9 cellular contexts compared by ENCODE assay signal in the genomic region with DNA sequence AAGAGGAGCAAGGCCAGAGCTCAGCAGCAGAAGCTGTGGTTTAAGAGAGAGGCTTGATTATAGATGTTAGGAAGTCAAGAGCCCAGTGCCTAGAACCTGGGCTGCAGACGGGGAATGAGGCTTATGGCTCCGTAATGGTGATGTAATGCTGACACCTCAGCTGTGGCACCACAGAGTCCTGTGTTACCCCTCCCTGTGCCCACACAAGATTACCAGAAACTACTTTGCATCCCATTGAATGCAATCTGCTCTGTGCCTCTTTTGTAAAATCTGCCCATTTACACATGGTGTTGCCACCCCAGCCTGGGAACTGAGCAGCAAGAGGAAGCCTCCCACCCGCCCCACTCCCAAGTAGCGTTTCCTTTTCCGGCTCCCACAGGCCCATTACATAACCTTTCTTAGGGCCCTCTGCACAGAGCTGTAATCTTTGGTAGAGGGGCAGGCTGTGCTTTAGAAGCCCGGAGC. TPM values are rescaled to one million over a fixed set of nuclear protein-coding genes. Genes with fewer than 3 reads are reported as not detected.
DNase-seq lines count a peak whose midpoint lies in the region; ATAC-seq and TF ChIP-seq lines count a peak whose summit lies in the region.
"Had no signal": no experiment of that assay in that cellular context is flagged by ENCODE, and none has a peak within 500 bp of the region (broad histone marks: within the 10 kb centered on the region; RNA-seq: fewer than 3 reads in every experiment).

No MANE protein-coding gene starts in this region.

- in situ Hi-C loops in KBM-7 (cut with MboI; ENCODE audit: low pct_unique_long_range_greater_than_20kb, low sequenced_read_pairs), result no loop called here
- in situ Hi-C loops in HAP-1 (cut with MboI; ENCODE audit: low sequenced_read_pairs), result no loop called here

- TF ChIP-seq EP300 in gastroesophageal sphincter (IDR thresholded peaks at IDR 0.05), result no peak

- 50 to 100% methylated on average over 1 of the region's 6 CpGs for WGBS in gastroesophageal sphincter (ENCODE audit: low coverage in 1 of 2), 2 donors

- H3K4me3 ChIP-seq in gastroesophageal sphincter (no peak overlapping the region), HAP-1 (no peak overlapping the region)
- H3K4me3 ChIP-seq: SK-N-MC had no signal

- TF ChIP-seq CTCF in gastroesophageal sphincter (IDR thresholded peaks at IDR 0.05), result no peak

- DNase-seq in KBM-7 (peak; percentile 87), NAMALWA (ENCODE audit: low spot score) (no peak), DMS79 (lab: John Stamatoyannopoulos, UW) (no peak), HAP-1 (ENCODE audit: low spot score in 2 of 2) (no peak), NCI-H2196 (lab: John Stamatoyannopoulos, UW; ENCODE audit: unreplicated experiment) (no peak)
- peak; percentile 40 to 46 for DNase-seq in activated CD4-positive, alpha-beta T cell treated with anti-CD3 and anti-CD28 coated beads, Interleukin-2, amount 50 U/mL, for 4 hours
- DNase-seq in stimulated activated CD4-positive, alpha-beta T cell treated with anti-CD3 and anti-CD28 coated beads, Interleukin-2, amount 100 ng/mL, for 48 hours, result peak; percentile 26 to 34

- H3K9me3 ChIP-seq in gastroesophageal sphincter, result no peaks in the 10 kb centered on the region
- no peaks in the 10 kb centered on the region for H3K9me3 ChIP-seq in HAP-1

- H3K27me3 ChIP-seq in gastroesophageal sphincter, result no peaks in the 10 kb centered on the region
- H3K27me3 ChIP-seq in HAP-1 (ENCODE audit: low read depth), result no peaks in the 10 kb centered on the region

- H3K4me1 ChIP-seq in gastroesophageal sphincter (peaks cover 0 to 13% (median 12%) of the 10 kb centered on the region in 3 donors), HAP-1 (peaks cover 6% of the 10 kb centered on the region)

- no peak for TF ChIP-seq POLR2A in gastroesophageal sphincter (IDR thresholded peaks at IDR 0.05)

- ATAC-seq in gastroesophageal sphincter, result peak; percentile 46

- peak overlapping the region in 3 of 4 donors; percentile 5 to 57 (median 35) for H3K27ac ChIP-seq in gastroesophageal sphincter
- H3K27ac ChIP-seq: SK-N-MC had no signal

- H3K36me3 ChIP-seq in gastroesophageal sphincter, result no peaks in the 10 kb centered on the region
- H3K36me3 ChIP-seq in HAP-1 (replicated peaks), result no peaks in the 10 kb centered on the region

RNA-seq across cellular contexts. Expression of a gene that starts 57.0 kb away (rescaled TPM):
- 10 to 100 TPM in 3 of 4 donors, 1 to 10 TPM in 1; 7.6 to 30.1 (median 15.1) TPM for total RNA-seq in gastroesophageal sphincter

Comparison
In these comparisons a context has a peak if more than half of its experiments do, and no peak if none do; other contexts are left out.
1. DNase-seq: peak in KBM-7 (single experiment), activated CD4-positive, alpha-beta T cell treated with anti-CD3 and anti-CD28 coated beads, Interleukin-2, amount 50 U/mL, for 4 hours (2 of 2) and stimulated activated CD4-positive, alpha-beta T cell treated with anti-CD3 and anti-CD28 coated beads, Interleukin-2, amount 100 ng/mL, for 48 hours (2 of 2); none in NAMALWA (single experiment), DMS79 (single experiment), HAP-1 (0 of 2) and NCI-H2196 (single experiment).